In the genomic region with DNA sequence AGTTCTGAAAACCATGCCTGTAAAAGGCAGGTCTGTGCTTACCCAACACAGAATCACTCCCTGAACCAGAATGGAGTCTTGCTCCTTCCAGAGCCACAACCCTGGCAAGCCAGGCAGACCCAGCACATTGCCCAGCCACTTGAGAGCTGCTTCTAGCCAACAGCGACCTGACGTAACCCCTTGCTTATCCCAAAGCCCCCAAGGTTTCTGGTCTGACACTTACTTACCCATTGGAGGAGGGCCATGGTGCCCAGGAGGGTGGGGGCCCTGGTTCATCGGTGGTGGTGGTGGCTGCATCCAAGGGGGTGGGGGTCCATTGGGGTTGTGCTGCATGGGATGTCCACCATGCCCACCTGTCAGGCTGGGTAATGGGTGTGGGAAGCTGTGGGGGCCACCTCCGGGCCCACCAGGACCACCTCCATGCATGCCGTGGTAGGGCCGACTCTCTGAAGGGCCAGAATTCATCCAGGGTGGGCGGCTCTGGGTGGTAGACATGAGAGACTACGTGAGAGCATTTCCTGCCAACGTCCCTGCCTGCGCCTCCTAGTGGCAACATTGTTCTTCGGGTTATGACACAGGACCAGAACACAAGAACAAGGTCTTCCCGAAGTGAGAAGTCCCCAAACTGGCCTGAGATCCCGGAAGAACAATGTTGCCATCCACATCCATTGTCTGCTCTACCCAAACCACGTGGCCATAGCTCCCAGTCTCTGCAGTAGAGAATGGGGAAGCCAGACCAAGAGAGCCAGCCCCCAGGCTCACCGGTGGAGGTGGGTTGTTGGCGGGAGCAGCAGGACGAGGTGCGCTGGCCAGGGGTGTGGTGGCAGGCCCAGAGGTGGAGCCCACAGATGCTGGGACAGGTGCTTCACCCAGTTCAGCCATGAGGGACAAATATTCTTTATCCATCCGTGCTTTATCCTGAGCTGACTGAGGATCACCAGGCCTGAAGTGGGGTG, we compare ENCODE assay signal across 9 cellular contexts. TPM values are rescaled to one million over a fixed set of nuclear protein-coding genes. Genes with fewer than 3 reads are reported as not detected.
A peak's percentile ranks its signal among the peaks of the same experiment; 100 is the strongest.
DNase-seq lines count a peak whose midpoint lies in the region; ATAC-seq and TF ChIP-seq lines count a peak whose summit lies in the region.
"Had no signal": no experiment of that assay in that cellular context is flagged by ENCODE, and none has a peak within 500 bp of the region (broad histone marks: within the 10 kb centered on the region; RNA-seq: fewer than 3 reads in every experiment).

No MANE protein-coding gene starts in this region.

- peak overlapping the region; percentile 77 to 94 (median 88) for H3K27ac Mint-ChIP-seq in immature natural killer cell

- H3K9me3 Mint-ChIP-seq in immature natural killer cell = no peaks in the 10 kb centered on the region

- peak; percentile 70 for TF ChIP-seq CTCF in HL-60 (IDR thresholded peaks at IDR 0.05; ENCODE audit: insufficient read depth, low read length)

- H3K4me1 Mint-ChIP-seq in immature natural killer cell = peaks cover 73 to 93% of the 10 kb centered on the region in 2 donors

- H3K4me3 Mint-ChIP-seq in immature natural killer cell = peak overlapping the region; percentile 63 to 73 (median 70)

- no peaks in the 10 kb centered on the region for H3K27me3 ChIP-seq in HL-60 (ENCODE audit: insufficient read depth, poor library complexity, severe bottlenecking)

- ATAC-seq in GM21381 (IDR thresholded peaks at IDR 0.05; ENCODE audit: unreplicated experiment) (no peak), GM19397 (IDR thresholded peaks at IDR 0.05; ENCODE audit: unreplicated experiment) (no peak)

- peaks cover 40 to 72% (median 55%) of the 10 kb centered on the region in 3 donors for H3K36me3 Mint-ChIP-seq in immature natural killer cell

- H3K4me3 ChIP-seq in HL-60 (replicated peaks; ENCODE audit: insufficient read depth, low read length) = no peak overlapping the region
- H3K4me3 ChIP-seq: SK-N-MC had no signal

- H3K27ac ChIP-seq in HL-60 (replicated peaks) = no peak overlapping the region; the same call in 1 of the 2 replicates
- H3K27ac ChIP-seq: SK-N-MC had no signal

- peak; percentile 79 for DNase-seq in CD1c-positive myeloid dendritic cell (ENCODE audit: extremely low spot score)
- DNase-seq in HL-60 (ENCODE audit: low read depth in 1 of 2, low spot score in 1 of 2) = peak in 1 of 2 experiments; percentile 87
- peak; percentile 73 for DNase-seq in T follicular helper cell (ENCODE audit: low read depth)
- DNase-seq in amniotic epithelial cell (ENCODE audit: low read depth) = peak; percentile 52
- DNase-seq in immature natural killer cell = peak; percentile 78 to 81 (median 79)
- DNase-seq in stimulated activated CD4-positive, alpha-beta T cell treated with anti-CD3 and anti-CD28 coated beads, Interleukin-1b, Interleukin-23, amount 100 ng/mL, for 4 hours (ENCODE audit: low read depth in 2 of 2) = peak; percentile 65 to 73

- H3K27me3 Mint-ChIP-seq in immature natural killer cell (ENCODE audit: low read depth in 3 of 3) = peaks cover 20 to 56% (median 39%) of the 10 kb centered on the region in 3 donors

RNA-seq across cellular contexts. Expression of a gene that starts 7.8 kb away (rescaled TPM):
- polyA plus RNA-seq in immature natural killer cell = 1 to 10 TPM in 1 of 3 donors, under 1 TPM in 1, not detected in 1; 0.63 to 1.1 TPM

RNA-seq across cellular contexts. Expression of a gene that starts 10.7 kb away (rescaled TPM):
- polyA plus RNA-seq in immature natural killer cell = 100 to 1,000 TPM in 1 of 3 donors, 10 to 100 TPM in 2; 51.1 to 142 (median 56.3) TPM

RNA-seq across cellular contexts. Expression of a gene that starts 23.7 kb away (rescaled TPM):
- 100 to 1,000 TPM; 142 to 165 (median 154) TPM for polyA plus RNA-seq in immature natural killer cell

RNA-seq across cellular contexts. Expression of a gene that starts 35.4 kb away (rescaled TPM):
- polyA plus RNA-seq in immature natural killer cell = 10 to 100 TPM in 2 of 3 donors, 1 to 10 TPM in 1; 9.2 to 16.4 (median 15.9) TPM

RNA-seq across cellular contexts. Expression of a gene that starts 42.7 kb away (rescaled TPM):
- polyA plus RNA-seq in immature natural killer cell = 10 to 100 TPM; 15.3 to 36.1 (median 27.1) TPM
